ENCODE assay signal across 15 cellular contexts in genomic region chr18:61949946-61950345, GRCh38. TPM values are rescaled to one million over a fixed set of nuclear protein-coding genes. Genes with fewer than 3 reads are reported as not detected.
DNase-seq lines count a peak whose midpoint lies in the region; FAIRE-seq and TF ChIP-seq lines count a peak whose summit lies in the region.
"Had no signal": no experiment of that assay in that cellular context is flagged by ENCODE, and none has a peak within 500 bp of the region (broad histone marks: within the 10 kb centered on the region; RNA-seq: fewer than 3 reads in every experiment).

No MANE protein-coding gene starts in this region.

- intact Hi-C loops in CD14-positive monocyte (cut with micrococcal nuclease), result no loop called here

- H3K9me3 Mint-ChIP-seq in astrocyte (ENCODE audit: unreplicated experiment) (no peaks in the 10 kb centered on the region), CD14-positive monocyte (peaks cover 3 to 8% (median 4%) of the 10 kb centered on the region in 7 donors)
- H3K9me3 Mint-ChIP-seq in activated T-cell treated with anti-CD3 and anti-CD28 coated beads, Interleukin-2, amount 50 U/mL, for 24 hours, result no peaks in the 10 kb centered on the region
- H3K9me3 Mint-ChIP-seq: T-cell had no signal

- H3K27ac ChIP-seq in astrocyte (ENCODE audit: low read depth, low read length) (peak overlapping the region; percentile 72), skin epidermis (peak overlapping the region in 11 of 21 experiments; percentile 10 to 86 (median 47))
- H3K27ac ChIP-seq: hepatocyte had no signal

- H3K4me2 ChIP-seq in astrocyte (ENCODE audit: low read length), result peak overlapping the region; percentile 72
- H3K4me2 ChIP-seq: hepatocyte had no signal

- peaks cover 50% of the 10 kb centered on the region for H3K4me1 ChIP-seq in astrocyte (ENCODE audit: insufficient read depth, low read length)
- H3K4me1 ChIP-seq: Caco-2 had no signal

- no peaks in the 10 kb centered on the region for H4K20me1 ChIP-seq in astrocyte (ENCODE audit: insufficient read depth, low read length)

- H3K36me3 Mint-ChIP-seq in astrocyte (ENCODE audit: low read depth, unreplicated experiment), result no peaks in the 10 kb centered on the region
- H3K36me3 Mint-ChIP-seq in CD14-positive monocyte, result no peaks in the 10 kb centered on the region
- no peaks in the 10 kb centered on the region for H3K36me3 Mint-ChIP-seq in activated T-cell treated with anti-CD3 and anti-CD28 coated beads, Interleukin-2, amount 50 U/mL, for 24 hours (ENCODE audit: low read depth)
- H3K36me3 Mint-ChIP-seq: IgD-negative memory B cell, T-cell had no signal

- peak; percentile 67 for FAIRE-seq in astrocyte (lab: Jason Lieb, UNC)

- H3K4me3 Mint-ChIP-seq in astrocyte (ENCODE audit: unreplicated experiment) (peak overlapping the region; percentile 40), CD14-positive monocyte (no peak overlapping the region)
- no peak overlapping the region for H3K4me3 Mint-ChIP-seq in activated T-cell treated with anti-CD3 and anti-CD28 coated beads, Interleukin-2, amount 50 U/mL, for 24 hours
- H3K4me3 Mint-ChIP-seq: dendritic cell treated with granulocyte-macrophage colony-stimulating factor and Interleukin-4, amounts not matched to agents 40 ng/mL and 50 ng/mL, for 4 days; IgD-negative memory B cell; T-cell had no signal

- no peak for TF ChIP-seq CTCF in astrocyte (IDR thresholded peaks at IDR 0.05; ENCODE audit: insufficient read depth, low read depth, low read length)
- no peak for TF ChIP-seq CTCF in fibroblast of pulmonary artery (IDR thresholded peaks at IDR 0.05; ENCODE audit: low read length, missing control alignments)
- TF ChIP-seq CTCF in CD14-positive monocyte (IDR thresholded peaks at IDR 0.05), result no peak

- H3K4me3 ChIP-seq in astrocyte (ENCODE audit: insufficient read depth, low read depth, low read length), result peak overlapping the region; percentile 2
- H3K4me3 ChIP-seq in fibroblast of pulmonary artery (replicated peaks; ENCODE audit: low read depth, low read length), result no peak overlapping the region
- peak overlapping the region in 1 of 7 experiments; percentile 2 for H3K4me3 ChIP-seq in skin epidermis
- H3K4me3 ChIP-seq: hepatocyte had no signal

- peak overlapping the region; percentile 100 for H3K27ac Mint-ChIP-seq in astrocyte (ENCODE audit: unreplicated experiment)
- H3K27ac Mint-ChIP-seq in CD14-positive monocyte, result no peak overlapping the region
- H3K27ac Mint-ChIP-seq in activated T-cell treated with anti-CD3 and anti-CD28 coated beads, Interleukin-2, amount 50 U/mL, for 24 hours, result no peak overlapping the region
- H3K27ac Mint-ChIP-seq: dendritic cell treated with granulocyte-macrophage colony-stimulating factor and Interleukin-4, amounts not matched to agents 40 ng/mL and 50 ng/mL, for 4 days; IgD-negative memory B cell; T-cell had no signal

- no peaks in the 10 kb centered on the region for H3K27me3 Mint-ChIP-seq in astrocyte (ENCODE audit: low read depth, unreplicated experiment)
- H3K27me3 Mint-ChIP-seq in CD14-positive monocyte (ENCODE audit: low read depth in 3 of 3), result peaks cover 2 to 11% (median 4%) of the 10 kb centered on the region in 3 donors
- H3K27me3 Mint-ChIP-seq in activated T-cell treated with anti-CD3 and anti-CD28 coated beads, Interleukin-2, amount 50 U/mL, for 24 hours, result peaks cover 43% of the 10 kb centered on the region

- H3K9me3 ChIP-seq in astrocyte (ENCODE audit: insufficient read depth, low read depth, low read length), result no peaks in the 10 kb centered on the region
- H3K9me3 ChIP-seq: Caco-2 had no signal

- H3K9ac ChIP-seq in astrocyte (ENCODE audit: low read length), result peak overlapping the region; percentile 49

- DNase-seq in HCEC 1CT (peak; percentile 3), astrocyte (ENCODE audit: low read depth) (peak; percentile 87), fibroblast of pulmonary artery (ENCODE audit: low read depth) (peak; percentile 55), CD14-positive monocyte (ENCODE audit: low spot score) (no peak), NOMO-1 (lab: John Stamatoyannopoulos, UW; ENCODE audit: unreplicated experiment in 2 of 2) (no peak)
- no peak for DNase-seq in activated T-cell treated with anti-CD3 and anti-CD28 coated beads, Interleukin-2, amount 50 U/mL, for 24 hours
- DNase-seq in stimulated activated CD4-positive, alpha-beta T cell treated with anti-CD3 and anti-CD28 coated beads, Interleukin-1b, Interleukin-23, amount 100 ng/mL, for 48 hours, result no peak
- DNase-seq: activated CD4-positive, alpha-beta T cell treated with anti-CD3 and anti-CD28 coated beads, Interleukin-2, amount 50 U/mL, for 4 hours; Caco-2; NCI-H1694; T-cell had no signal

- H2AFZ ChIP-seq in astrocyte (ENCODE audit: low read depth, low read length), result peak overlapping the region; percentile 43
- H2AFZ ChIP-seq: hepatocyte had no signal

- H3K36me3 ChIP-seq in astrocyte (ENCODE audit: insufficient read depth, low read length), result no peaks in the 10 kb centered on the region

- no peaks in the 10 kb centered on the region for H3K27me3 ChIP-seq in astrocyte (ENCODE audit: insufficient read depth, low read length)
- H3K27me3 ChIP-seq: hepatocyte had no signal

- H3K79me2 ChIP-seq in astrocyte (ENCODE audit: insufficient read depth, low read length), result no peaks in the 10 kb centered on the region
- H3K79me2 ChIP-seq: hepatocyte had no signal

- H3K4me1 Mint-ChIP-seq in astrocyte (ENCODE audit: low read depth, unreplicated experiment) (peaks cover 86% of the 10 kb centered on the region), CD14-positive monocyte (peaks cover 6% of the 10 kb centered on the region)
- H3K4me1 Mint-ChIP-seq in activated T-cell treated with anti-CD3 and anti-CD28 coated beads, Interleukin-2, amount 50 U/mL, for 24 hours (ENCODE audit: low read depth), result peaks cover 53% of the 10 kb centered on the region

RNA-seq across cellular contexts. Expression of gene RNF152, which starts 57.1 kb away (rescaled TPM):
- 68.7 and 73.9 TPM in 2 replicates for total RNA-seq in astrocyte
- under 1 TPM; 0.03 to 0.54 TPM for polyA plus RNA-seq in CD14-positive monocyte
- polyA plus RNA-seq: IgD-negative memory B cell had no signal

Comparison
In these comparisons a context has a peak if more than half of its experiments do, and no peak if none do; other contexts are left out.
1. DNase-seq: peak in HCEC 1CT (single experiment), astrocyte (single experiment) and fibroblast of pulmonary artery (single experiment); none in CD14-positive monocyte (single experiment), activated T-cell treated with anti-CD3 and anti-CD28 coated beads, Interleukin-2, amount 50 U/mL, for 24 hours (single experiment), stimulated activated CD4-positive, alpha-beta T cell treated with anti-CD3 and anti-CD28 coated beads, Interleukin-1b, Interleukin-23, amount 100 ng/mL, for 48 hours (single experiment) and NOMO-1 (0 of 2).